1 cellular context compared by ENCODE assay signal in genomic region chr16:3150346-3151218, GRCh38.
A peak's percentile ranks its signal among the peaks of the same experiment; 100 is the strongest.
TF ChIP-seq lines count a peak whose summit lies in the region.

No MANE protein-coding gene starts in this region.

TF ChIP-seq in HepG2, 621 proteins besides CTCF, POLR2A, EP300 and RAD21 (continued from another document and continues in another):
- TF ChIP-seq ZNF362 (CRISPR knock-in tag; IDR thresholded peaks at IDR 0.05; ENCODE audit: borderline replicate concordance) (peak; percentile 69), ZNF180 (CRISPR knock-in tag; IDR thresholded peaks at IDR 0.05; ENCODE audit: borderline replicate concordance, low read depth) (no peak), ZNF513 (CRISPR knock-in tag; conservative IDR thresholded peaks at IDR 0.05) (peak; percentile 80; the same call in 1 of the 2 replicates), ZNF33A (CRISPR knock-in tag; IDR thresholded peaks at IDR 0.05; ENCODE audit: borderline replicate concordance) (peak; percentile 52; the same call in 1 of the 2 replicates), MLX (CRISPR knock-in tag; IDR thresholded peaks at IDR 0.05) (peak; percentile 44; the same call in 1 of the 2 replicates), MED8 (CRISPR knock-in tag; IDR thresholded peaks at IDR 0.05; ENCODE audit: insufficient replicate concordance) (no peak), ZNF703 (CRISPR knock-in tag; IDR thresholded peaks at IDR 0.05; ENCODE audit: borderline replicate concordance) (0 out of 2 replicates have a peak, but pooled peaks have one; percentile 49), ZNF280B (CRISPR knock-in tag; IDR thresholded peaks at IDR 0.05; ENCODE audit: borderline replicate concordance) (no peak), ZXDC (CRISPR knock-in tag; IDR thresholded peaks at IDR 0.05) (0 out of 2 replicates have a peak, but pooled peaks have one; percentile 48), ZC3H13 (CRISPR knock-in tag; IDR thresholded peaks at IDR 0.05) (peak; percentile 77; the same call in 1 of the 2 replicates), CREB1 (IDR thresholded peaks at IDR 0.05) (0 out of 2 replicates have a peak, but pooled peaks have one; percentile 7), CREB1 (CRISPR knock-in tag; IDR thresholded peaks at IDR 0.05) (peak; percentile 10; the same call in 1 of the 2 replicates), RARG (CRISPR knock-in tag; IDR thresholded peaks at IDR 0.05; ENCODE audit: low read depth) (0 out of 2 replicates have a peak, but pooled peaks have one; percentile 66), ZNF263 (CRISPR knock-in tag; IDR thresholded peaks at IDR 0.05) (0 out of 2 replicates have a peak, but pooled peaks have one; percentile 13), HOXA3 (CRISPR knock-in tag; IDR thresholded peaks at IDR 0.05) (peak; percentile 80), DNMT1 (CRISPR knock-in tag; IDR thresholded peaks at IDR 0.05) (no peak), DR1 (CRISPR knock-in tag; IDR thresholded peaks at IDR 0.05) (peak; percentile 22; the same call in 1 of the 2 replicates), TRIM24 (CRISPR knock-in tag; IDR thresholded peaks at IDR 0.05) (no peak), ZNF580 (CRISPR knock-in tag; IDR thresholded peaks at IDR 0.05; ENCODE audit: borderline replicate concordance, low read depth) (peak; percentile 94; the same call in 1 of the 2 replicates), SOX13 (IDR thresholded peaks at IDR 0.05) (no peak; the same call in 1 of the 2 replicates), SOX13 (CRISPR knock-in tag; conservative IDR thresholded peaks at IDR 0.05 in 1 of 2, IDR thresholded peaks at IDR 0.05 in 1 of 2) (peak in 1 of 2 experiments; percentile 63; a peak in 2 of 4 replicates), ZSCAN31 (CRISPR knock-in tag; IDR thresholded peaks at IDR 0.05; ENCODE audit: low read depth) (peak; percentile 98), FOXK1 (CRISPR knock-in tag; IDR thresholded peaks at IDR 0.05; ENCODE audit: borderline replicate concordance, low read depth) (peak; percentile 78; the same call in 1 of the 2 replicates), SALL2 (CRISPR knock-in tag; IDR thresholded peaks at IDR 0.05) (peak; percentile 54; the same call in 1 of the 2 replicates), NCOA2 (CRISPR knock-in tag; IDR thresholded peaks at IDR 0.05) (peak; percentile 54; the same call in 1 of the 2 replicates), ZNF589 (CRISPR knock-in tag; conservative IDR thresholded peaks at IDR 0.05) (no peak), MIER2 (CRISPR knock-in tag; IDR thresholded peaks at IDR 0.05) (no peak), RNF219 (CRISPR knock-in tag; IDR thresholded peaks at IDR 0.05) (0 out of 2 replicates have a peak, but pooled peaks have one; percentile 51), ZNF674 (CRISPR knock-in tag; IDR thresholded peaks at IDR 0.05; ENCODE audit: low read depth) (peak; percentile 64; the same call in 1 of the 2 replicates), ZFP82 (CRISPR knock-in tag; IDR thresholded peaks at IDR 0.05; ENCODE audit: borderline replicate concordance) (peak; percentile 66), ZBTB4 (CRISPR knock-in tag; IDR thresholded peaks at IDR 0.05; ENCODE audit: borderline replicate concordance) (no peak), ZBTB25 (CRISPR knock-in tag; IDR thresholded peaks at IDR 0.05) (peak; percentile 87), SRF (IDR thresholded peaks at IDR 0.05; ENCODE audit: low read depth, low read length) (no peak), ARNTL (CRISPR knock-in tag; IDR thresholded peaks at IDR 0.05) (peak; percentile 76), U2AF2 (IDR thresholded peaks at IDR 0.05; ENCODE audit: low read depth, low read length) (no peak), NR2F6 (IDR thresholded peaks at IDR 0.05) (peak; percentile 17; the same call in 1 of the 2 replicates), NR2F6 (CRISPR knock-in tag; IDR thresholded peaks at IDR 0.05) (peak; percentile 45; the same call in 1 of the 2 replicates), ZFX (CRISPR knock-in tag; IDR thresholded peaks at IDR 0.05; ENCODE audit: low read depth) (peak; percentile 66), CREB3 (CRISPR knock-in tag; IDR thresholded peaks at IDR 0.05) (no peak; the same call in 1 of the 2 replicates), ZNF530 (CRISPR knock-in tag; IDR thresholded peaks at IDR 0.05; ENCODE audit: low read depth) (no peak), PATZ1 (CRISPR knock-in tag; IDR thresholded peaks at IDR 0.05) (peak; percentile 56)
